7 cellular contexts compared by ENCODE assay signal in the genomic region with DNA sequence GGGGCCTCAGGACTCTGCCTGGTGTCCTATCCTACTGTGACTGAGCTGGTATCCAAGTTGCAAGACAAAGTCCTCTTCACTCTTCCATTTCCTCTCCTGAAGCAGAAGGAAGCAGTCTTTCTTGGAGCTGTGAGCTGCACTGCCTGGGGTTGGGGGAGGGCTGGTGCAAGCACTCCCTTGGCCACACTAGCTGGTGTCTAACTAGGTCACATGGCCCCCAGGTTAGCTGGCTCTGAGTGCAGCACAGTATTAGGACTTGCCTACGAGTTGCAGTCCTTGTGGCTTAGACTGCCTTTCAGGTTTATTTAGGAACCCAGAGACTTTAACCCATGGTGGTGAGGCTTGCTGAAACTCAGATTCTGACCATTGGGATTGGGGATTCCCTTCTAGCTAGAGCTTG.
"Had no signal": no experiment of that assay in that cellular context is flagged by ENCODE, and none has a peak within 500 bp of the region (broad histone marks: within the 10 kb centered on the region; RNA-seq: fewer than 3 reads in every experiment).

No MANE protein-coding gene starts in this region.

- H3K36me3 Mint-ChIP-seq: IgD-negative memory B cell had no signal

- DNase-seq: GM23248, H9, HCEC 1CT, KBM-7 had no signal

- H3K4me3 ChIP-seq: GM23248 had no signal

- H3K27ac Mint-ChIP-seq: IgD-negative memory B cell had no signal

- H3K27me3 Mint-ChIP-seq: IgD-negative memory B cell had no signal

- H3K27ac ChIP-seq: GM23248, HL-60 had no signal

- H3K4me1 Mint-ChIP-seq: H9, IgD-negative memory B cell had no signal

- H3K4me3 Mint-ChIP-seq: H9, IgD-negative memory B cell had no signal

- ATAC-seq: HepG2 had no signal
